Comparison of ENCODE assay signal across 16 cellular contexts in the genomic region with DNA sequence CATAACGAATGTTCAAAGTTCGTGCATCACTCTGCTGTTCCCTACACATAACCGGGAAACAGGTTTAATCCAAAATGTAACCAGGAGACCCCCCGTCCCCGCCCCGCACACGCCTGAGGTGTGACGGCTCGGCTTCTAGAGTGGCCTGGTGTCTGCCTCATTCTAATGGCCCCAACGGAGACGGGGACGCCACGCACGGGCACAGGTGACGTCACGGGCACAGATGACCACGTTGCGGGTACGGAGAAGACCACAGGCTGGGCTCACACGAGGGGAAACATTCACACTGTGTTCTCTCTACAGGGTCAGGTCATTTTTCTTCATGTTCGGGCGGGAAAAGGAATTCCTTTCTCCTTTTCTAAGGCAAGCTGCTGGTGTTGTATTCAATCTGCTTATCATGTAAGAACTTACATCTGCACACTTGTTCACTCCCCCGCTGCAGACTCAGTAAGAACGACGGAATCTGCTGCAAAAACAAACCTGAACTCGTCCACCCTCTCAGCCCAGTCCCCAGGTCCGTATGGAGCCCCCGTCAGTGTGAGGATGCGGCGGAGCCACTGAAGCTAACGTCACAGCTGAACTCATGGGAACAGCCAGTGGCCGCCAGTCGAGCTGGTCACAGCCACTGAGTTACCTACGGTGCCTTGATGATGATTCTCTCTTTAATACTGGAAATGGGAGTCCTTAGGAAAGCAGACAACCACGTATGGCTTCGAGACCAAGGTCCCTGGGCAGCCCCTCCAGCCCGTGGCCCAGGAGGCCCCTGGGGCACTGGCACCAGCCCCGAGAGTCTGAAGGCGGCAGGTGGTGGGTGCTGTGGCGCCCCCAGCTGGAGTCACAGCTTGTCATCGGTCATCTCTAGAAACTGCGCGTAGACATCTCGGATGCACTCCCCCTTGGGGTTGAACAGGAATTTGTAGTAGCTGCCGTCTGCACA. TPM values are rescaled to one million over a fixed set of nuclear protein-coding genes. Genes with fewer than 3 reads are reported as not detected.
DNase-seq lines count a peak whose midpoint lies in the region; ATAC-seq and TF ChIP-seq lines count a peak whose summit lies in the region.
"Had no signal": no experiment of that assay in that cellular context is flagged by ENCODE, and none has a peak within 500 bp of the region (broad histone marks: within the 10 kb centered on the region; RNA-seq: fewer than 3 reads in every experiment).

No MANE protein-coding gene starts in this region.

- TF ChIP-seq POLR2A in IMR-90 (IDR thresholded peaks at IDR 0.05; ENCODE audit: low read depth, low read length) = no peak

- H2BK5ac ChIP-seq in IMR-90 (ENCODE audit: low read depth, low read length, poor library complexity, severe bottlenecking) = no peak overlapping the region

- BruUV-seq in IMR-90 (replicated peaks; lab: Mats Ljungman, UMichigan) = TSS peak; percentile 96

- intact Hi-C loops in IMR-90 (cut with micrococcal nuclease) = no loop called here

- no peak overlapping the region for H3K23ac ChIP-seq in IMR-90 (ENCODE audit: low read depth, low read length)

- H3K27ac ChIP-seq in DND-41 (ENCODE audit: low read length) (no peak overlapping the region), IMR-90 (ENCODE audit: insufficient read depth, low read length) (no peak overlapping the region)
- H3K27ac ChIP-seq: neutrophil had no signal

- H3K4me3 ChIP-seq in DND-41 (ENCODE audit: low read depth in 1 of 2, low read length in 2 of 2) (no peak overlapping the region), IMR-90 (ENCODE audit: insufficient read depth, low read depth, low read length) (no peak overlapping the region), kidney epithelial cell (ENCODE audit: low read depth, low read length) (no peak overlapping the region)

- no peak overlapping the region for H3K9ac ChIP-seq in DND-41 (ENCODE audit: low read depth, low read length)
- no peak overlapping the region for H3K9ac ChIP-seq in IMR-90 (ENCODE audit: low read depth, low read length)

- in situ Hi-C loops in IMR-90 (cut with MboI; ENCODE audit: low sequenced_read_pairs) = no loop called here

- 92% methylated on average over 26 of the region's 45 CpGs; no CpG with 5 or more reads in 1 of the 2 experiments for WGBS in IMR-90 (ENCODE audit: extremely low coverage in 2 of 2, insufficient read length in 1 of 2), 2 experiments

- H3K56ac ChIP-seq in IMR-90 (ENCODE audit: extremely low read depth, insufficient read depth, low read length) = no peak overlapping the region

- DNase-seq in DND-41 = no peak
- DNase-seq in IMR-90 = no peak
- DNase-seq in amniotic epithelial cell (ENCODE audit: low read depth) = peak; percentile 31
- no peak for DNase-seq in kidney epithelial cell (ENCODE audit: low read depth)
- DNase-seq in NCI-H187 treated with DMSO at 0.1 percent for 48 hours (lab: John Stamatoyannopoulos, UW) = no peak
- no peak for DNase-seq in NCI-H1048 (lab: John Stamatoyannopoulos, UW)
- DNase-seq in SKM-1 (lab: John Stamatoyannopoulos, UW; ENCODE audit: unreplicated experiment) = no peak
- DNase-seq: activated CD8-positive, alpha-beta memory T cell treated with anti-CD3 and anti-CD28 coated beads for 24 hours; activated naive CD4-positive, alpha-beta T cell treated with anti-CD3 and anti-CD28 coated beads for 36 hours; central memory CD4-positive, alpha-beta T cell; hypothalamus; NCI-H1105 treated with DMSO at 0.1 percent for 48 hours; Right ventricle myocardium superior had no signal

- no peaks in the 10 kb centered on the region for H3K9me1 ChIP-seq in IMR-90 (ENCODE audit: insufficient read depth, low read length)

- H3K79me2 ChIP-seq in DND-41 (ENCODE audit: insufficient read depth, low read length) = no peaks in the 10 kb centered on the region

- H3K4me2 ChIP-seq in DND-41 (ENCODE audit: insufficient read depth, low read length) (no peak overlapping the region), IMR-90 (ENCODE audit: low read depth, low read length) (no peak overlapping the region)

- H2BK120ac ChIP-seq in IMR-90 (ENCODE audit: low read depth, low read length) = no peak overlapping the region

- no peak overlapping the region for H2AK5ac ChIP-seq in IMR-90 (ENCODE audit: low read depth, low read length)

- no peak overlapping the region for H4K91ac ChIP-seq in IMR-90 (ENCODE audit: insufficient read depth, low read depth, low read length)

- H3K18ac ChIP-seq in IMR-90 (ENCODE audit: low read depth, low read length) = no peak overlapping the region

- CTCF ChIA-PET in IMR-90 (lab: Yijun Ruan, JAX) = no interaction called here

- H3K9me3 ChIP-seq in DND-41 (ENCODE audit: insufficient read depth, low read length, severe bottlenecking) = no peaks in the 10 kb centered on the region
- no peaks in the 10 kb centered on the region for H3K9me3 ChIP-seq in IMR-90 (ENCODE audit: control insufficient read depth, insufficient read depth, low read length)
- H3K9me3 ChIP-seq: neutrophil had no signal

- H3K4me1 ChIP-seq in DND-41 (ENCODE audit: insufficient read depth, low read length) = no peaks in the 10 kb centered on the region
- peaks cover 3% of the 10 kb centered on the region for H3K4me1 ChIP-seq in IMR-90 (ENCODE audit: control insufficient read depth, insufficient read depth, low read length)

- no peak overlapping the region for H3K14ac ChIP-seq in IMR-90 (replicated peaks; ENCODE audit: low read depth, low read length)

- peak; percentile 22 for TF ChIP-seq CTCF in DND-41 (IDR thresholded peaks at IDR 0.05; ENCODE audit: borderline replicate concordance, extremely low read depth, low read length, poor library complexity, severe bottlenecking)
- no peak for TF ChIP-seq CTCF in IMR-90 (conservative IDR thresholded peaks at IDR 0.05; ENCODE audit: low read depth, low read length)
- TF ChIP-seq CTCF in kidney epithelial cell (IDR thresholded peaks at IDR 0.05; ENCODE audit: insufficient read depth, low read length, poor library complexity, severe bottlenecking) = peak; percentile 20

- no peak overlapping the region for H4K8ac ChIP-seq in IMR-90 (ENCODE audit: low read depth in 2 of 2, low read length in 2 of 2)

- no peak overlapping the region for H2BK15ac ChIP-seq in IMR-90 (ENCODE audit: low read depth, low read length)

- H2AFZ ChIP-seq in DND-41 (ENCODE audit: low read depth, low read length) = no peak overlapping the region
- no peak overlapping the region for H2AFZ ChIP-seq in IMR-90 (replicated peaks; ENCODE audit: low read length, poor library complexity)

- peaks cover 9% of the 10 kb centered on the region; the same call in 1 of the 2 replicates for H4K20me1 ChIP-seq in DND-41 (ENCODE audit: insufficient read depth, low read length)
- H4K20me1 ChIP-seq in IMR-90 (ENCODE audit: insufficient read depth, low read length) = no peaks in the 10 kb centered on the region; the same call in 1 of the 2 replicates

- H2AK9ac ChIP-seq in IMR-90 (replicated peaks; ENCODE audit: low read depth, low read length, poor library complexity) = no peak overlapping the region

- H3K79me1 ChIP-seq in IMR-90 (ENCODE audit: low read depth in 1 of 2, low read length in 2 of 2) = peaks cover 7 to 14% of the 10 kb centered on the region in 2 experiments; a peak in 3 of 4 replicates

- H3K4ac ChIP-seq in IMR-90 (ENCODE audit: low read depth, low read length) = no peak overlapping the region

- no peak overlapping the region for H4K5ac ChIP-seq in IMR-90 (ENCODE audit: low read depth, low read length)

- H3K36me3 ChIP-seq in DND-41 (ENCODE audit: insufficient read depth, low read length) = peaks cover 60% of the 10 kb centered on the region
- peaks cover 55% of the 10 kb centered on the region for H3K36me3 ChIP-seq in IMR-90 (ENCODE audit: control insufficient read depth, insufficient read depth, low read length)
- peaks cover 2% of the 10 kb centered on the region for H3K36me3 ChIP-seq in kidney epithelial cell (ENCODE audit: control insufficient read depth, insufficient read depth, low read length)

- ATAC-seq in DND-41 (ENCODE audit: insufficient read depth, low read depth) (no peak), IMR-90 (ENCODE audit: low read depth) (no peak), HG02610 (IDR thresholded peaks at IDR 0.05; ENCODE audit: unreplicated experiment) (no peak)
- ATAC-seq: esophagus mucosa had no signal

- no peak for TF ChIP-seq RAD21 in IMR-90 (IDR thresholded peaks at IDR 0.05; ENCODE audit: low read length)

- H2BK20ac ChIP-seq in IMR-90 (ENCODE audit: low read depth, low read length) = no peak overlapping the region

- H3K27me3 ChIP-seq in DND-41 (ENCODE audit: insufficient read depth, low read length, poor library complexity) (no peaks in the 10 kb centered on the region), IMR-90 (ENCODE audit: control insufficient read depth, insufficient read depth, low read length) (no peaks in the 10 kb centered on the region), kidney epithelial cell (ENCODE audit: control insufficient read depth, insufficient read depth, low read length) (no peaks in the 10 kb centered on the region)
- H3K27me3 ChIP-seq: neutrophil had no signal

- dilution Hi-C loops in IMR-90 (cut with HindIII; ENCODE audit: low sequenced_read_pairs, unreplicated experiment) = no loop called here

- POLR2A ChIA-PET in IMR-90 (lab: Charles Lee; ENCODE audit: unreplicated experiment) = no interaction called here

TF ChIP-seq in IMR-90, 13 proteins besides CTCF, POLR2A, EP300 and RAD21:
- TF ChIP-seq, protein P1, sequence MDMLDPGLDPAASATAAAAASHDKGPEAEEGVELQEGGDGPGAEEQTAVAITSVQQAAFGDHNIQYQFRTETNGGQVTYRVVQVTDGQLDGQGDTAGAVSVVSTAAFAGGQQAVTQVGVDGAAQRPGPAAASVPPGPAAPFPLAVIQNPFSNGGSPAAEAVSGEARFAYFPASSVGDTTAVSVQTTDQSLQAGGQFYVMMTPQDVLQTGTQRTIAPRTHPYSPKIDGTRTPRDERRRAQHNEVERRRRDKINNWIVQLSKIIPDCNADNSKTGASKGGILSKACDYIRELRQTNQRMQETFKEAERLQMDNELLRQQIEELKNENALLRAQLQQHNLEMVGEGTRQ (IDR thresholded peaks at IDR 0.05; ENCODE audit: low read depth, low read length) = no peak
- TF ChIP-seq FOS (IDR thresholded peaks at IDR 0.05; ENCODE audit: low read depth, low read length) (no peak), SMC3 (IDR thresholded peaks at IDR 0.05; ENCODE audit: low read depth, low read length) (no peak), CEBPB (IDR thresholded peaks at IDR 0.05; ENCODE audit: low read depth, low read length) (no peak), CHD1 (IDR thresholded peaks at IDR 0.05; ENCODE audit: low read depth, low read length) (no peak), RFX5 (IDR thresholded peaks at IDR 0.05; ENCODE audit: low read depth, low read length) (no peak)

RNA-seq across cellular contexts. Expression of a gene that starts 32.9 kb away (rescaled TPM):
- total RNA-seq in IMR-90 (2012; rRNA removed) (65.8 and 98.2 TPM in 2 replicates), kidney epithelial cell (98.2 and 102 TPM in 2 replicates)
- polyA plus RNA-seq in IMR-90 (2012; rRNA removed) = 99.1 and 110 TPM in 2 replicates
- polyA plus RNA-seq in IMR-90 (2012; cell fraction: cytosol; rRNA removed) = 56.2 and 79.8 TPM in 2 replicates
- polyA plus RNA-seq in IMR-90 (2012; cell fraction: nucleus; rRNA removed; ENCODE audit: low replicate concordance) = 92.4 and 155 TPM in 2 replicates
